ENCODE assay signal across 8 cellular contexts in the genomic region with DNA sequence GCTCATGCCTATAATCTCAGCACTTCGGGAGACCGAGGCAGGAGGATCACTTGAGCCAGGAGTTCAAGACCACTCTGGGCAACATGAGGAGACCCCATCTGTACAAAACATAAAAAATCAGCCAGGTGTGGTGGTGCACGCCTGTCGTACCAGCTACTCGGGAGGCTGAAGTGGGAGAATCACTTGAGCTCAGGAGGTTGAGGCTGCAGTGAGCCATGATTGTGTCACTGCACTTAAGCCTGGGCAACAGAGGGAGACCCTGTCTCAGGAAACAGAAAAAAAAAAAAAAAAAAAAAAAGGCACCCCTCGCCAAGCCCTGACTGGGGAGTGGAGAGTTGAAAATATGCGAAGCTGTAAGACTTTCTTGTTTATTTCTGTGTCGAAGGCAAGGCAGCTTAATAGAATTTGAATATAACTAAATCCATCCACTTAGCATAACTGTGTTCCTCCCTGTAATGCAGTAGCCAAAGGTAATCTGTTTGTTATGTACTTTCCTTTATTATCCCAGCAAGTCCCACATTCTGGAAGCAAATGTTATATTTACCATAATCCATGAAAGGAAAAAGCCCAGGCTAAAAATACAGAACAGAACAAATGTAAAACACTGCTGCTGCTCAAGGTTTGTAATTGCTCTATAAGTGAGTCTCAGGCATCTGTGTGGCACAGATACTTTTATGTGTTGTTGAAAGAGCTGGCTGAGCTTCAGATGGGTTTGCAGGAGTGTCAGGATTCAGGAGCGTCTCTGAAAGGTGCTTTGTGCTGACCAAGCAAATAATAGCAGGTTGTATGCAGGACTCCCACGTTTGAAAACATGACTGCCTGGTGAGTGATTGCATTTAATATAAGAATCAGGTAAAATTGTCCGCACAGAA.
DNase-seq lines count a peak whose midpoint lies in the region; ATAC-seq, FAIRE-seq and TF ChIP-seq lines count a peak whose summit lies in the region.

No MANE protein-coding gene starts in this region.

- H3K9me3 ChIP-seq in HUES48 (ENCODE audit: control insufficient read depth, insufficient read depth, low read length) (no peaks in the 10 kb centered on the region), ovary (no peaks in the 10 kb centered on the region)

- H3K9ac ChIP-seq in HUES48 (ENCODE audit: low read depth, low read length), result peak overlapping the region; percentile 24; the same call in 1 of the 2 replicates

- H3K36me3 ChIP-seq in HUES48 (ENCODE audit: control insufficient read depth, insufficient read depth, low read length), result no peaks in the 10 kb centered on the region
- no peaks in the 10 kb centered on the region for H3K36me3 ChIP-seq in ovary

- TF ChIP-seq EP300 in ovary (IDR thresholded peaks at IDR 0.05), result no peak

- ATAC-seq in GM21717 (IDR thresholded peaks at IDR 0.05; ENCODE audit: unreplicated experiment) (peak; percentile 23), left ventricle myocardium superior (peak; percentile 2)

- H3K27me3 ChIP-seq in HUES48 (ENCODE audit: control insufficient read depth, insufficient read depth, low read length) (no peaks in the 10 kb centered on the region), ovary (no peaks in the 10 kb centered on the region)

- intact Hi-C loops in left ventricle myocardium superior (cut with micrococcal nuclease), result no loop called here
- intact Hi-C loops in ovary (cut with DNase I), result loop anchor here in 1 of 4 donors (10.0 kb wide), 1 partner anchor 1790 kb away; no protein-coding TSS in a partner anchor

- H3K27ac ChIP-seq in HUES48 (ENCODE audit: low read depth, low read length) (peak overlapping the region; percentile 82), ovary (peak overlapping the region in 1 of 2 donors; percentile 3)

- peak; percentile 21 for FAIRE-seq in GM12892 (lab: Jason Lieb, UNC)

- H3K4me3 ChIP-seq in HUES48 (ENCODE audit: low read depth, low read length) (no peak overlapping the region), ovary (no peak overlapping the region)

- TF ChIP-seq POLR2A in GM12892 (IDR thresholded peaks at IDR 0.05; ENCODE audit: low read depth, low read length) (no peak), ovary (IDR thresholded peaks at IDR 0.05) (no peak)

- TF ChIP-seq CTCF in ovary (IDR thresholded peaks at IDR 0.05), result no peak

- whole genome bisulfite sequencing in ovary, 3 donors, result 71 to 74% (median 74%) methylated on average over 11 of the region's 11 CpGs

- H3K4me1 ChIP-seq in HUES48 (ENCODE audit: control insufficient read depth, insufficient read depth, low read length) (peaks cover 73% of the 10 kb centered on the region), ovary (ENCODE audit: insufficient read depth) (peaks cover 13% of the 10 kb centered on the region)

- no peak for DNase-seq in GM12892 (ENCODE audit: insufficient read length)
- DNase-seq in left ventricle myocardium superior, result no peak
- DNase-seq in ovary, result no peak
- DNase-seq in cortex of kidney (lab: John Stamatoyannopoulos, UW), result no peak
- DNase-seq in NCI-H2227 treated with DMSO at 0.1 percent for 48 hours (lab: John Stamatoyannopoulos, UW), result no peak
- no peak for DNase-seq in middle frontal gyrus (ENCODE audit: extremely low spot score, low spot score)
